Comparison of ENCODE assay signal across 1 cellular context in the genomic region with DNA sequence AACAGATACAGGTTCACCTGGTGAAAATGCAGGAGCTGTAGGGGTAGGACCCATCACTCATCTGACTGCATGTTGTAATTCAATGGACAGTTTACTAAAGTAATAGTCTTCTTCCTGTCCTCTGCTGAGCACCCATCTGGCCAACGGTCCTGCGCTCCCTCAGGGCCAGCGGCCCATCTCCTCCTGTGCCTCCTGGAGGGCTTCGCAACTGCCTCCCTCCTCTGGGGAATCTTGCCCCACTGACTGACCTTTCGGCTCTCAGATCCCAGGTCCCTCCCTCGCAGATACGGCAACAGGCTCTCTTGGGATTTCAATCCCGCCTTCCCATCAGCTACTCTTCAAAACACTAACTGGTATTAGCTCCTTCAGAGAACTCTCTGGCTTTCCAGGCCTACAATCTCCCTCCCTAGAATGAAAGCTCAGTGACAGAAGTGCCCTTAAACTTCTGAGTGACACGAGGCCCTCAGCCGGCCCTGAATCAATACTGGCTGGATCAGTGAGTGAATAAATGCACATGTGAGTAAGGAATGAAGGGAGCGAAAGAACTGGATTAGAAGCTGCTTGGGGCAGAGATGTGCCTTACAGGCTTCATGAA.
TF ChIP-seq lines count a peak whose summit lies in the region.

No MANE protein-coding gene starts in this region.

TF ChIP-seq in SK-N-SH, 30 proteins besides CTCF, POLR2A, EP300 and RAD21 (continued from another document):
- TF ChIP-seq, protein P1, sequence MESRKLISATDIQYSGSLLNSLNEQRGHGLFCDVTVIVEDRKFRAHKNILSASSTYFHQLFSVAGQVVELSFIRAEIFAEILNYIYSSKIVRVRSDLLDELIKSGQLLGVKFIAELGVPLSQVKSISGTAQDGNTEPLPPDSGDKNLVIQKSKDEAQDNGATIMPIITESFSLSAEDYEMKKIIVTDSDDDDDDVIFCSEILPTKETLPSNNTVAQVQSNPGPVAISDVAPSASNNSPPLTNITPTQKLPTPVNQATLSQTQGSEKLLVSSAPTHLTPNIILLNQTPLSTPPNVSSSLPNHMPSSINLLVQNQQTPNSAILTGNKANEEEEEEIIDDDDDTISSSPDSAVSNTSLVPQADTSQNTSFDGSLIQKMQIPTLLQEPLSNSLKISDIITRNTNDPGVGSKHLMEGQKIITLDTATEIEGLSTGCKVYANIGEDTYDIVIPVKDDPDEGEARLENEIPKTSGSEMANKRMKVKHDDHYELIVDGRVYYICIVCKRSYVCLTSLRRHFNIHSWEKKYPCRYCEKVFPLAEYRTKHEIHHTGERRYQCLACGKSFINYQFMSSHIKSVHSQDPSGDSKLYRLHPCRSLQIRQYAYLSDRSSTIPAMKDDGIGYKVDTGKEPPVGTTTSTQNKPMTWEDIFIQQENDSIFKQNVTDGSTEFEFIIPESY (IDR thresholded peaks at IDR 0.05; ENCODE audit: borderline replicate concordance, low read depth): no peak
- TF ChIP-seq TCF12 (IDR thresholded peaks at IDR 0.05) (no peak), TAF1 (IDR thresholded peaks at IDR 0.05; ENCODE audit: borderline replicate concordance, low read depth, low read length) (no peak), NRF1 (IDR thresholded peaks at IDR 0.05; ENCODE audit: low read depth, low read length) (no peak), GATA2 (CRISPR knock-in tag; IDR thresholded peaks at IDR 0.05) (no peak), CHD2 (IDR thresholded peaks at IDR 0.05; ENCODE audit: low read length, partially characterized antibody) (no peak), MXI1 (IDR thresholded peaks at IDR 0.05; ENCODE audit: low read depth, low read length) (no peak)
- TF ChIP-seq, protein P2, sequence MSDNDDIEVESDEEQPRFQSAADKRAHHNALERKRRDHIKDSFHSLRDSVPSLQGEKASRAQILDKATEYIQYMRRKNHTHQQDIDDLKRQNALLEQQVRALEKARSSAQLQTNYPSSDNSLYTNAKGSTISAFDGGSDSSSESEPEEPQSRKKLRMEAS (IDR thresholded peaks at IDR 0.05; ENCODE audit: low read depth): no peak
- TF ChIP-seq, protein P3, sequence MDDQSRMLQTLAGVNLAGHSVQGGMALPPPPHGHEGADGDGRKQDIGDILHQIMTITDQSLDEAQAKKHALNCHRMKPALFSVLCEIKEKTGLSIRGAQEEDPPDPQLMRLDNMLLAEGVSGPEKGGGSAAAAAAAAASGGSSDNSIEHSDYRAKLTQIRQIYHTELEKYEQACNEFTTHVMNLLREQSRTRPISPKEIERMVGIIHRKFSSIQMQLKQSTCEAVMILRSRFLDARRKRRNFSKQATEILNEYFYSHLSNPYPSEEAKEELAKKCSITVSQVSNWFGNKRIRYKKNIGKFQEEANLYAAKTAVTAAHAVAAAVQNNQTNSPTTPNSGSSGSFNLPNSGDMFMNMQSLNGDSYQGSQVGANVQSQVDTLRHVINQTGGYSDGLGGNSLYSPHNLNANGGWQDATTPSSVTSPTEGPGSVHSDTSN (IDR thresholded peaks at IDR 0.05): no peak
